Comparison of ENCODE assay signal across 1 cellular context in the genomic region with DNA sequence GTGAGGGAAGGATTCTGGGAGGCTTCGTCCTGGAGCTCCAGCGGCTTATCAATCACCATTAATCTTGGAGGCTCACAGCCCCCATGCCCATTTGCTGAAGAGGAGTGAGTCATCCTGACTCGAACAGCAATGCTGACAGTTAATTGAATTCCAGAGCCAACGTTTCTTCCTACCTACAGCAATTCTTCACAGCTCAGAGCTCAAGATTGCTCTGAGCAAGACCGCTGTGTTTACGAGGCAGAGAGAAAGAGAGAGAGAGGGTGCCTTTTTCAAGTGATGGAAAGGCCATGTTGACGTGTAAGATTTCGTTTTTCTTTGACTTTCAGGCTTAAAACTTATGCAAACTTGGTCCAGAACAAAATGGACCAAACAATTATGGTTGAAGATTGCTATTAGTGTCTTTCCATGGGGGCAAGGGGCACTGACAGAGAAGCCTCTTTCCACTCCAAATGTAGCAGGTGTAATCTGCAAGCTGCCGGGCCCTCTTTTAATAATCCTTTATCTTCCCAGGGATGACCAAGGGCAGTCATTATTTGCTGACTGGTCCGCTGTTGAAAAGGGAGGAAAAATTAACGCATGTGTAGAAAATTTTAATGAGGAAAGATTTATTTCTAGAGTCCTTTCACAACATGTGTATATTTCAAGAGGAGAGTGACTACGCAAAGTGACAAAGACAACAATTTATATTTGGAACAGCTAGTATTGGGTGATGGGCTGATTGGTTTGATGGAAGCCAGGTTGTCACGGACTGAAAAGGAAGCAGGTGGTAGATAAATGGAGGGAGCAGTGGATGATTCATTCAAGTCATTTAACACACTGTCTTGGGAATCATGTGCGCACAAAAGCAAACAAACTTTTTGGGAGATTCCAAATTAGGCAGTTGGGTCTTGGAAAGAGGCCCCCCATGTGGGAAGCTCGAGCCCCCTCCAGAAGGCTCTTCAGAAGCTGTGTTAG.
A peak's percentile ranks its signal among the peaks of the same experiment; 100 is the strongest.
TF ChIP-seq lines count a peak whose summit lies in the region.

No MANE protein-coding gene starts in this region.

TF ChIP-seq in HEK293, 187 proteins besides CTCF, POLR2A, EP300 and RAD21 (continued from another document and continues in another):
- TF ChIP-seq, protein P1, sequence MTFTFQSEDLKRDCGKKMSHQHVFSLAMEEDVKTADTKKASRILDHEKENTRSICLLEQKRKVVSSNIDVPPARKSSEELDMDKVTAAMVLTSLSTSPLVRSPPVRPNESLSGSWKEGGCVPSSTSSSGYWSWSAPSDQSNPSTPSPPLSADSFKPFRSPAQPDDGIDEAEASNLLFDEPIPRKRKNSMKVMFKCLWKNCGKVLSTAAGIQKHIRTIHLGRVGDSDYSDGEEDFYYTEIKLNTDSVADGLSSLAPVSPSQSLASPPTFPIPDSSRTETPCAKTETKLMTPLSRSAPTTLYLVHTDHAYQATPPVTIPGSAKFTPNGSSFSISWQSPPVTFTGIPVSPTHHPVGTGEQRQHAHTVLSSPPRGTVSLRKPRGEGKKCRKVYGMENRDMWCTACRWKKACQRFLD (tag by site-specific recombination; IDR thresholded peaks at IDR 0.05) = no peak
- peak; percentile 42; the same call in 1 of the 2 replicates for TF ChIP-seq ZNF664 (tag by site-specific recombination; IDR thresholded peaks at IDR 0.05)
- no peak for TF ChIP-seq ZNF248 (tag by site-specific recombination; IDR thresholded peaks at IDR 0.05)
- no peak for TF ChIP-seq ZNF274 (IDR thresholded peaks at IDR 0.05; ENCODE audit: low read length)
- TF ChIP-seq ZNF274 (tag by site-specific recombination; IDR thresholded peaks at IDR 0.05; ENCODE audit: borderline replicate concordance) = no peak
- TF ChIP-seq, protein P2, sequence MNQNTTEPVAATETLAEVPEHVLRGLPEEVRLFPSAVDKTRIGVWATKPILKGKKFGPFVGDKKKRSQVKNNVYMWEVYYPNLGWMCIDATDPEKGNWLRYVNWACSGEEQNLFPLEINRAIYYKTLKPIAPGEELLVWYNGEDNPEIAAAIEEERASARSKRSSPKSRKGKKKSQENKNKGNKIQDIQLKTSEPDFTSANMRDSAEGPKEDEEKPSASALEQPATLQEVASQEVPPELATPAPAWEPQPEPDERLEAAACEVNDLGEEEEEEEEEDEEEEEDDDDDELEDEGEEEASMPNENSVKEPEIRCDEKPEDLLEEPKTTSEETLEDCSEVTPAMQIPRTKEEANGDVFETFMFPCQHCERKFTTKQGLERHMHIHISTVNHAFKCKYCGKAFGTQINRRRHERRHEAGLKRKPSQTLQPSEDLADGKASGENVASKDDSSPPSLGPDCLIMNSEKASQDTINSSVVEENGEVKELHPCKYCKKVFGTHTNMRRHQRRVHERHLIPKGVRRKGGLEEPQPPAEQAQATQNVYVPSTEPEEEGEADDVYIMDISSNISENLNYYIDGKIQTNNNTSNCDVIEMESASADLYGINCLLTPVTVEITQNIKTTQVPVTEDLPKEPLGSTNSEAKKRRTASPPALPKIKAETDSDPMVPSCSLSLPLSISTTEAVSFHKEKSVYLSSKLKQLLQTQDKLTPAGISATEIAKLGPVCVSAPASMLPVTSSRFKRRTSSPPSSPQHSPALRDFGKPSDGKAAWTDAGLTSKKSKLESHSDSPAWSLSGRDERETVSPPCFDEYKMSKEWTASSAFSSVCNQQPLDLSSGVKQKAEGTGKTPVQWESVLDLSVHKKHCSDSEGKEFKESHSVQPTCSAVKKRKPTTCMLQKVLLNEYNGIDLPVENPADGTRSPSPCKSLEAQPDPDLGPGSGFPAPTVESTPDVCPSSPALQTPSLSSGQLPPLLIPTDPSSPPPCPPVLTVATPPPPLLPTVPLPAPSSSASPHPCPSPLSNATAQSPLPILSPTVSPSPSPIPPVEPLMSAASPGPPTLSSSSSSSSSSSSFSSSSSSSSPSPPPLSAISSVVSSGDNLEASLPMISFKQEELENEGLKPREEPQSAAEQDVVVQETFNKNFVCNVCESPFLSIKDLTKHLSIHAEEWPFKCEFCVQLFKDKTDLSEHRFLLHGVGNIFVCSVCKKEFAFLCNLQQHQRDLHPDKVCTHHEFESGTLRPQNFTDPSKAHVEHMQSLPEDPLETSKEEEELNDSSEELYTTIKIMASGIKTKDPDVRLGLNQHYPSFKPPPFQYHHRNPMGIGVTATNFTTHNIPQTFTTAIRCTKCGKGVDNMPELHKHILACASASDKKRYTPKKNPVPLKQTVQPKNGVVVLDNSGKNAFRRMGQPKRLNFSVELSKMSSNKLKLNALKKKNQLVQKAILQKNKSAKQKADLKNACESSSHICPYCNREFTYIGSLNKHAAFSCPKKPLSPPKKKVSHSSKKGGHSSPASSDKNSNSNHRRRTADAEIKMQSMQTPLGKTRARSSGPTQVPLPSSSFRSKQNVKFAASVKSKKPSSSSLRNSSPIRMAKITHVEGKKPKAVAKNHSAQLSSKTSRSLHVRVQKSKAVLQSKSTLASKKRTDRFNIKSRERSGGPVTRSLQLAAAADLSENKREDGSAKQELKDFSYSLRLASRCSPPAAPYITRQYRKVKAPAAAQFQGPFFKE (tag by site-specific recombination; IDR thresholded peaks at IDR 0.05; ENCODE audit: borderline replicate concordance) = no peak
- no peak for TF ChIP-seq MZF1 (tag by site-specific recombination; IDR thresholded peaks at IDR 0.05; ENCODE audit: borderline replicate concordance)
- no peak for TF ChIP-seq KLF8 (tag by site-specific recombination; IDR thresholded peaks at IDR 0.05)
- TF ChIP-seq ZFP3 (tag by site-specific recombination; IDR thresholded peaks at IDR 0.05; ENCODE audit: low read depth) = no peak
- TF ChIP-seq, protein P3, sequence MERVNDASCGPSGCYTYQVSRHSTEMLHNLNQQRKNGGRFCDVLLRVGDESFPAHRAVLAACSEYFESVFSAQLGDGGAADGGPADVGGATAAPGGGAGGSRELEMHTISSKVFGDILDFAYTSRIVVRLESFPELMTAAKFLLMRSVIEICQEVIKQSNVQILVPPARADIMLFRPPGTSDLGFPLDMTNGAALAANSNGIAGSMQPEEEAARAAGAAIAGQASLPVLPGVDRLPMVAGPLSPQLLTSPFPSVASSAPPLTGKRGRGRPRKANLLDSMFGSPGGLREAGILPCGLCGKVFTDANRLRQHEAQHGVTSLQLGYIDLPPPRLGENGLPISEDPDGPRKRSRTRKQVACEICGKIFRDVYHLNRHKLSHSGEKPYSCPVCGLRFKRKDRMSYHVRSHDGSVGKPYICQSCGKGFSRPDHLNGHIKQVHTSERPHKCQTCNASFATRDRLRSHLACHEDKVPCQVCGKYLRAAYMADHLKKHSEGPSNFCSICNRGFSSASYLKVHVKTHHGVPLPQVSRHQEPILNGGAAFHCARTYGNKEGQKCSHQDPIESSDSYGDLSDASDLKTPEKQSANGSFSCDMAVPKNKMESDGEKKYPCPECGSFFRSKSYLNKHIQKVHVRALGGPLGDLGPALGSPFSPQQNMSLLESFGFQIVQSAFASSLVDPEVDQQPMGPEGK (tag by site-specific recombination; IDR thresholded peaks at IDR 0.05) = peak; percentile 97
- no peak for TF ChIP-seq ZNF776 (tag by site-specific recombination; IDR thresholded peaks at IDR 0.05; ENCODE audit: borderline replicate concordance)
- TF ChIP-seq, protein P4, sequence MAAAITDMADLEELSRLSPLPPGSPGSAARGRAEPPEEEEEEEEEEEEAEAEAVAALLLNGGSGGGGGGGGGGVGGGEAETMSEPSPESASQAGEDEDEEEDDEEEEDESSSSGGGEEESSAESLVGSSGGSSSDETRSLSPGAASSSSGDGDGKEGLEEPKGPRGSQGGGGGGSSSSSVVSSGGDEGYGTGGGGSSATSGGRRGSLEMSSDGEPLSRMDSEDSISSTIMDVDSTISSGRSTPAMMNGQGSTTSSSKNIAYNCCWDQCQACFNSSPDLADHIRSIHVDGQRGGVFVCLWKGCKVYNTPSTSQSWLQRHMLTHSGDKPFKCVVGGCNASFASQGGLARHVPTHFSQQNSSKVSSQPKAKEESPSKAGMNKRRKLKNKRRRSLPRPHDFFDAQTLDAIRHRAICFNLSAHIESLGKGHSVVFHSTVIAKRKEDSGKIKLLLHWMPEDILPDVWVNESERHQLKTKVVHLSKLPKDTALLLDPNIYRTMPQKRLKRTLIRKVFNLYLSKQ (tag by site-specific recombination; IDR thresholded peaks at IDR 0.05; ENCODE audit: borderline replicate concordance) = no peak
- no peak for TF ChIP-seq ZNF610 (tag by site-specific recombination; IDR thresholded peaks at IDR 0.05; ENCODE audit: borderline replicate concordance)
- TF ChIP-seq, protein P5, sequence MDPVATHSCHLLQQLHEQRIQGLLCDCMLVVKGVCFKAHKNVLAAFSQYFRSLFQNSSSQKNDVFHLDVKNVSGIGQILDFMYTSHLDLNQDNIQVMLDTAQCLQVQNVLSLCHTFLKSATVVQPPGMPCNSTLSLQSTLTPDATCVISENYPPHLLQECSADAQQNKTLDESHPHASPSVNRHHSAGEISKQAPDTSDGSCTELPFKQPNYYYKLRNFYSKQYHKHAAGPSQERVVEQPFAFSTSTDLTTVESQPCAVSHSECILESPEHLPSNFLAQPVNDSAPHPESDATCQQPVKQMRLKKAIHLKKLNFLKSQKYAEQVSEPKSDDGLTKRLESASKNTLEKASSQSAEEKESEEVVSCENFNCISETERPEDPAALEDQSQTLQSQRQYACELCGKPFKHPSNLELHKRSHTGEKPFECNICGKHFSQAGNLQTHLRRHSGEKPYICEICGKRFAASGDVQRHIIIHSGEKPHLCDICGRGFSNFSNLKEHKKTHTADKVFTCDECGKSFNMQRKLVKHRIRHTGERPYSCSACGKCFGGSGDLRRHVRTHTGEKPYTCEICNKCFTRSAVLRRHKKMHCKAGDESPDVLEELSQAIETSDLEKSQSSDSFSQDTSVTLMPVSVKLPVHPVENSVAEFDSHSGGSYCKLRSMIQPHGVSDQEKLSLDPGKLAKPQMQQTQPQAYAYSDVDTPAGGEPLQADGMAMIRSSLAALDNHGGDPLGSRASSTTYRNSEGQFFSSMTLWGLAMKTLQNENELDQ (tag by site-specific recombination; IDR thresholded peaks at IDR 0.05; ENCODE audit: low read depth) = no peak
- TF ChIP-seq ZFHX2 (tag by site-specific recombination; conservative IDR thresholded peaks at IDR 0.05) = peak; percentile 93
- no peak for TF ChIP-seq HOXA7 (CRISPR knock-in tag; IDR thresholded peaks at IDR 0.05; ENCODE audit: borderline replicate concordance)
- TF ChIP-seq ZNF169 (tag by site-specific recombination; IDR thresholded peaks at IDR 0.05) = no peak
- TF ChIP-seq, protein P6, sequence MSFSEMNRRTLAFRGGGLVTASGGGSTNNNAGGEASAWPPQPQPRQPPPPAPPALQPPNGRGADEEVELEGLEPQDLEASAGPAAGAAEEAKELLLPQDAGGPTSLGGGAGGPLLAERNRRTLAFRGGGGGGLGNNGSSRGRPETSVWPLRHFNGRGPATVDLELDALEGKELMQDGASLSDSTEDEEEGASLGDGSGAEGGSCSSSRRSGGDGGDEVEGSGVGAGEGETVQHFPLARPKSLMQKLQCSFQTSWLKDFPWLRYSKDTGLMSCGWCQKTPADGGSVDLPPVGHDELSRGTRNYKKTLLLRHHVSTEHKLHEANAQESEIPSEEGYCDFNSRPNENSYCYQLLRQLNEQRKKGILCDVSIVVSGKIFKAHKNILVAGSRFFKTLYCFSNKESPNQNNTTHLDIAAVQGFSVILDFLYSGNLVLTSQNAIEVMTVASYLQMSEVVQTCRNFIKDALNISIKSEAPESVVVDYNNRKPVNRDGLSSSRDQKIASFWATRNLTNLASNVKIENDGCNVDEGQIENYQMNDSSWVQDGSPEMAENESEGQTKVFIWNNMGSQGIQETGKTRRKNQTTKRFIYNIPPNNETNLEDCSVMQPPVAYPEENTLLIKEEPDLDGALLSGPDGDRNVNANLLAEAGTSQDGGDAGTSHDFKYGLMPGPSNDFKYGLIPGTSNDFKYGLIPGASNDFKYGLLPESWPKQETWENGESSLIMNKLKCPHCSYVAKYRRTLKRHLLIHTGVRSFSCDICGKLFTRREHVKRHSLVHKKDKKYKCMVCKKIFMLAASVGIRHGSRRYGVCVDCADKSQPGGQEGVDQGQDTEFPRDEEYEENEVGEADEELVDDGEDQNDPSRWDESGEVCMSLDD (tag by site-specific recombination; IDR thresholded peaks at IDR 0.05) = no peak
- no peak for TF ChIP-seq ZNF350 (tag by site-specific recombination; IDR thresholded peaks at IDR 0.05)
- no peak for TF ChIP-seq ZNF521 (tag by site-specific recombination; IDR thresholded peaks at IDR 0.05)
- no peak for TF ChIP-seq ZNF777 (tag by site-specific recombination; IDR thresholded peaks at IDR 0.05; ENCODE audit: borderline replicate concordance)
- TF ChIP-seq ZNF24 (tag by site-specific recombination; IDR thresholded peaks at IDR 0.05) = peak; percentile 96
- TF ChIP-seq, protein P7, sequence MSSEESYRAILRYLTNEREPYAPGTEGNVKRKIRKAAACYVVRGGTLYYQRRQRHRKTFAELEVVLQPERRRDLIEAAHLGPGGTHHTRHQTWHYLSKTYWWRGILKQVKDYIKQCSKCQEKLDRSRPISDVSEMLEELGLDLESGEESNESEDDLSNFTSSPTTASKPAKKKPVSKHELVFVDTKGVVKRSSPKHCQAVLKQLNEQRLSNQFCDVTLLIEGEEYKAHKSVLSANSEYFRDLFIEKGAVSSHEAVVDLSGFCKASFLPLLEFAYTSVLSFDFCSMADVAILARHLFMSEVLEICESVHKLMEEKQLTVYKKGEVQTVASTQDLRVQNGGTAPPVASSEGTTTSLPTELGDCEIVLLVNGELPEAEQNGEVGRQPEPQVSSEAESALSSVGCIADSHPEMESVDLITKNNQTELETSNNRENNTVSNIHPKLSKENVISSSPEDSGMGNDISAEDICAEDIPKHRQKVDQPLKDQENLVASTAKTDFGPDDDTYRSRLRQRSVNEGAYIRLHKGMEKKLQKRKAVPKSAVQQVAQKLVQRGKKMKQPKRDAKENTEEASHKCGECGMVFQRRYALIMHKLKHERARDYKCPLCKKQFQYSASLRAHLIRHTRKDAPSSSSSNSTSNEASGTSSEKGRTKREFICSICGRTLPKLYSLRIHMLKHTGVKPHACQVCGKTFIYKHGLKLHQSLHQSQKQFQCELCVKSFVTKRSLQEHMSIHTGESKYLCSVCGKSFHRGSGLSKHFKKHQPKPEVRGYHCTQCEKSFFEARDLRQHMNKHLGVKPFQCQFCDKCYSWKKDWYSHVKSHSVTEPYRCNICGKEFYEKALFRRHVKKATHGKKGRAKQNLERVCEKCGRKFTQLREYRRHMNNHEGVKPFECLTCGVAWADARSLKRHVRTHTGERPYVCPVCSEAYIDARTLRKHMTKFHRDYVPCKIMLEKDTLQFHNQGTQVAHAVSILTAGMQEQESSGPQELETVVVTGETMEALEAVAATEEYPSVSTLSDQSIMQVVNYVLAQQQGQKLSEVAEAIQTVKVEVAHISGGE (tag by site-specific recombination; conservative IDR thresholded peaks at IDR 0.05; ENCODE audit: low read depth) = no peak
- no peak for TF ChIP-seq ZNF133 (tag by site-specific recombination; IDR thresholded peaks at IDR 0.05)
- TF ChIP-seq ZBTB8A (tag by site-specific recombination; IDR thresholded peaks at IDR 0.05) = no peak
- TF ChIP-seq ZNF514 (tag by site-specific recombination; IDR thresholded peaks at IDR 0.05) = no peak
- peak; percentile 80 for TF ChIP-seq ZNF366 (tag by site-specific recombination; conservative IDR thresholded peaks at IDR 0.05)
- peak; percentile 98 for TF ChIP-seq PRDM1 (tag by site-specific recombination; IDR thresholded peaks at IDR 0.05)
- peak; percentile 47; the same call in 1 of the 2 replicates for TF ChIP-seq ZNF2 (tag by site-specific recombination; IDR thresholded peaks at IDR 0.05)
- TF ChIP-seq ZNF660 (tag by site-specific recombination; IDR thresholded peaks at IDR 0.05) = peak; percentile 90
- no peak for TF ChIP-seq KLF1 (tag by site-specific recombination; IDR thresholded peaks at IDR 0.05)
- TF ChIP-seq ZNF76 (tag by site-specific recombination; IDR thresholded peaks at IDR 0.05; ENCODE audit: borderline replicate concordance, low read depth) = 0 out of 2 replicates have a peak, but pooled peaks have one; percentile 60
- TF ChIP-seq TCF7L2 (IDR thresholded peaks at IDR 0.05; ENCODE audit: borderline replicate concordance, low read depth, low read length) = peak; percentile 82
- TF ChIP-seq ZNF670 (tag by site-specific recombination; IDR thresholded peaks at IDR 0.05; ENCODE audit: low read depth) = no peak
- TF ChIP-seq ZNF621 (tag by site-specific recombination; IDR thresholded peaks at IDR 0.05) = no peak
